ENCODE assay signal across 23 cellular contexts in the genomic region with DNA sequence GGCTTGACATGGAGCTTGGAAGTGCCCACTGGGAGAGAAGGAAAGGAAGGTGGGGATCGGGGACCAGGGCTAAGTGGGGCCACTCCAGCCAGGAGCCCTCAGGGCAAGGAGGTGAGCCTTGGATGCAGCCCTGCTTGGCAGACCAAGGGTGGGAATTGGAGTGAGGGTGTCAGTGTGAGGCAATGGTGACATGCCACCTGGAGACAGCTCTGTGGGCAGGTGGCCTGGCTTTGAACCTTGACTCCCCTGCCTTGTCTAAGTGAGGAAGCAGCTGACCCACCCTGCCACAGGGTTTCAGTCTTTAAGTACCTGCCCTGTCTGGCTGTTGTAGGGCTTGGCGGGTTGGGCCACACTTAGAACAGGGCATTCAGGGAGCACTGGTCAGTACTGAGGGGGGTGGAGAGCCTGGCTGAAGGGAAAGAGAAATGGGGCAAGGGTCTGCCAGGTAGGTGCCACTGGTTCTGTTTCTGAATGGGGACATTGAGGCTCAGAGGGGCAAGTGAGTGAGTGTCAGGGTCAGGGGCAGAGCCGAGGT. TPM values are rescaled to one million over a fixed set of nuclear protein-coding genes. Genes with fewer than 3 reads are reported as not detected.
DNase-seq lines count a peak whose midpoint lies in the region; ATAC-seq and TF ChIP-seq lines count a peak whose summit lies in the region.
"Had no signal": no experiment of that assay in that cellular context is flagged by ENCODE, and none has a peak within 500 bp of the region (broad histone marks: within the 10 kb centered on the region; RNA-seq: fewer than 3 reads in every experiment).

No MANE protein-coding gene starts in this region.

- H3K36me3 ChIP-seq in left ventricle myocardium inferior (peaks cover 16% of the 10 kb centered on the region), RWPE2 (ENCODE audit: low read depth) (no peaks in the 10 kb centered on the region), lower lobe of right lung (no peaks in the 10 kb centered on the region)
- H3K36me3 ChIP-seq: BLaER1, MG63 had no signal

- H3K27me3 ChIP-seq in left ventricle myocardium inferior (ENCODE audit: low read depth) (peaks cover 22% of the 10 kb centered on the region), RWPE2 (ENCODE audit: insufficient read depth, poor library complexity, severe bottlenecking) (peaks cover 17% of the 10 kb centered on the region), lower lobe of right lung (ENCODE audit: low read depth) (peaks cover 8% of the 10 kb centered on the region)

- H3K4me3 ChIP-seq in left ventricle myocardium inferior (no peak overlapping the region), RWPE2 (ENCODE audit: severe bottlenecking) (no peak overlapping the region), lower lobe of right lung (no peak overlapping the region)
- H3K4me3 ChIP-seq: BLaER1, GM23338, MG63, SK-N-MC had no signal

- H3K9me3 ChIP-seq in left ventricle myocardium inferior (replicated peaks) (peaks cover 15% of the 10 kb centered on the region), RWPE2 (ENCODE audit: severe bottlenecking) (no peaks in the 10 kb centered on the region), lower lobe of right lung (no peaks in the 10 kb centered on the region)
- H3K9me3 ChIP-seq: MG63 had no signal

- H3K27ac ChIP-seq in left ventricle myocardium inferior (replicated peaks) (peak overlapping the region; percentile 91), RWPE2 (ENCODE audit: poor library complexity, severe bottlenecking) (no peak overlapping the region), lower lobe of right lung (no peak overlapping the region)
- H3K27ac ChIP-seq: RWPE1, SK-N-MC had no signal

- peaks cover 20% of the 10 kb centered on the region for H3K4me1 ChIP-seq in left ventricle myocardium inferior
- H3K4me1 ChIP-seq in RWPE2 (ENCODE audit: insufficient read depth, poor library complexity, severe bottlenecking) = no peaks in the 10 kb centered on the region
- H3K4me1 ChIP-seq in lower lobe of right lung = no peaks in the 10 kb centered on the region

- intact Hi-C loops in left ventricle myocardium inferior (cut with micrococcal nuclease) = no loop called here
- intact Hi-C loops in Right ventricle myocardium inferior (cut with DNase I) = no loop called here
- intact Hi-C loops in lower lobe of right lung (cut with DNase I) = no loop called here

- ATAC-seq in Right ventricle myocardium inferior = no peak
- ATAC-seq in RWPE2 (ENCODE audit: low read depth) = no peak
- ATAC-seq in lower lobe of right lung = no peak
- no peak for ATAC-seq in GM18511 (IDR thresholded peaks at IDR 0.05; ENCODE audit: unreplicated experiment)
- no peak for ATAC-seq in GM21423 (IDR thresholded peaks at IDR 0.05; ENCODE audit: unreplicated experiment)
- ATAC-seq: GM23338, Panc1 had no signal

- TF ChIP-seq CTCF in left ventricle myocardium inferior (IDR thresholded peaks at IDR 0.05; ENCODE audit: borderline replicate concordance) = no peak
- TF ChIP-seq CTCF in RWPE2 (IDR thresholded peaks at IDR 0.05; ENCODE audit: poor library complexity, severe bottlenecking) = no peak
- TF ChIP-seq CTCF in lower lobe of right lung (IDR thresholded peaks at IDR 0.05) = no peak

- DNase-seq in left ventricle myocardium inferior (no peak), Right ventricle myocardium inferior (ENCODE audit: missing footprints) (no peak), RWPE2 (ENCODE audit: low spot score) (peak; percentile 15), lower lobe of right lung (peak; percentile 24)
- DNase-seq in activated CD4-positive, alpha-beta T cell treated with anti-CD3 and anti-CD28 coated beads for 4 hours = no peak
- DNase-seq: CD4-positive, CD25-positive, alpha-beta regulatory T cell; H9; KBM-7; MG63; NCI-H2029; NCI-H446 treated with DMSO at 0.1 percent for 48 hours; NCI-H526 treated with DMSO at 0.1 percent for 48 hours; SIG-M5 had no signal

RNA-seq across cellular contexts. Expression of a gene that starts 4.8 kb away (rescaled TPM):
- 30.7 TPM for total RNA-seq in left ventricle myocardium inferior
- total RNA-seq in Right ventricle myocardium inferior = 33.8 TPM
- total RNA-seq in lower lobe of right lung = 183 TPM
- total RNA-seq: CD4-positive, CD25-positive, alpha-beta regulatory T cell; Daoy; G401; OCI-LY7 had no signal

RNA-seq across cellular contexts. Expression of a gene that starts 50.9 kb away (rescaled TPM):
- 79.3 TPM for total RNA-seq in left ventricle myocardium inferior
- 82.4 TPM for total RNA-seq in Right ventricle myocardium inferior
- total RNA-seq in lower lobe of right lung = 54.3 TPM

Comparison
In these comparisons a context has a peak if more than half of its experiments do, and no peak if none do; other contexts are left out.
1. DNase-seq: peak in RWPE2 (single experiment) and lower lobe of right lung (single experiment); none in left ventricle myocardium inferior (single experiment), Right ventricle myocardium inferior (single experiment) and activated CD4-positive, alpha-beta T cell treated with anti-CD3 and anti-CD28 coated beads for 4 hours (0 of 2).